In genomic region chr3:72418856-72419255, GRCh38 we compare ENCODE assay signal across 13 cellular contexts.
"Had no signal": no experiment of that assay in that cellular context is flagged by ENCODE, and none has a peak within 500 bp of the region (broad histone marks: within the 10 kb centered on the region; RNA-seq: fewer than 3 reads in every experiment).

No MANE protein-coding gene starts in this region.

- ATAC-seq: gastrocnemius medialis; heart left ventricle; left colon; lower lobe of right lung; stimulated activated memory B cell treated with anti-CD40 and anti-IgM and Interleukin-4, amounts not matched to agents 10 μg/mL and 1 μg/mL and 100 μg/mL, for 72 hours had no signal

- H3K4me3 Mint-ChIP-seq: activated B cell treated with CpG ODN at 0.5 μM for 24 hours; stimulated activated memory B cell treated with anti-CD40 and anti-IgM and Interleukin-4, amounts not matched to agents 10 μg/mL and 1 μg/mL and 100 μg/mL, for 72 hours had no signal

- H3K9me3 ChIP-seq: gastrocnemius medialis had no signal

- H3K27ac Mint-ChIP-seq: activated B cell treated with CpG ODN at 0.5 μM for 24 hours; stimulated activated memory B cell treated with anti-CD40 and anti-IgM and Interleukin-4, amounts not matched to agents 10 μg/mL and 1 μg/mL and 100 μg/mL, for 72 hours had no signal

- H3K27me3 Mint-ChIP-seq: activated B cell treated with CpG ODN at 0.5 μM for 24 hours; stimulated activated memory B cell treated with anti-CD40 and anti-IgM and Interleukin-4, amounts not matched to agents 10 μg/mL and 1 μg/mL and 100 μg/mL, for 72 hours had no signal

- H3K27me3 ChIP-seq: gastrocnemius medialis, heart left ventricle had no signal

- FAIRE-seq: TTC549 had no signal

- H3K36me3 ChIP-seq: gastrocnemius medialis, heart left ventricle, lower lobe of right lung had no signal

- H3K4me3 ChIP-seq: gastrocnemius medialis, heart left ventricle, lower lobe of right lung had no signal

- H3K27ac ChIP-seq: gastrocnemius medialis, heart left ventricle, lower lobe of right lung had no signal

- DNase-seq: activated B cell treated with CpG ODN at 0.5 μM for 24 hours; activated CD4-positive, alpha-beta T cell treated with anti-CD3 and anti-CD28 coated beads for 48 hours; activated gamma-delta T cell; aorta; effector memory CD4-positive, alpha-beta T cell; gastrocnemius medialis; heart left ventricle; left colon; lower lobe of right lung; midbrain; retina had no signal
